ENCODE assay signal across 23 cellular contexts in genomic region chr2:199869227-199869541, GRCh38. TPM values are rescaled to one million over a fixed set of nuclear protein-coding genes. Genes with fewer than 3 reads are reported as not detected.
"Had no signal": no experiment of that assay in that cellular context is flagged by ENCODE, and none has a peak within 500 bp of the region (broad histone marks: within the 10 kb centered on the region; RNA-seq: fewer than 3 reads in every experiment).

No MANE protein-coding gene starts in this region.

- H3K36me3 ChIP-seq: colonic mucosa, heart left ventricle, lower lobe of right lung, thyroid gland had no signal

- H3K27ac ChIP-seq: colonic mucosa, dorsolateral prefrontal cortex, epithelial cell of prostate, heart left ventricle, lower lobe of right lung, thyroid gland had no signal

- DNase-seq: activated CD4-positive, alpha-beta memory T cell treated with anti-CD3 and anti-CD28 coated beads for 36 hours; activated CD4-positive, alpha-beta T cell treated with anti-CD3 and anti-CD28 coated beads for 48 hours; activated CD4-positive, CD25-positive, alpha-beta regulatory T cell; activated effector memory CD4-positive, alpha-beta T cell treated with Interleukin-2 at 50 U/mL for 16 hours; activated naive CD4-positive, alpha-beta T cell treated with anti-CD3 and anti-CD28 coated beads for 36 hours; activated naive CD8-positive, alpha-beta T cell treated with anti-CD3 and anti-CD28 coated beads, Interleukin-2, amount 10 ng/mL, durations not matched to agents 7 days and 5 days; activated T-cell treated with anti-CD3 and anti-CD28 coated beads, Interleukin-2, amount 50 U/mL, for 72 hours; amniotic stem cell; colonic mucosa; dorsolateral prefrontal cortex; heart left ventricle; kidney; lower lobe of right lung; naive thymus-derived CD4-positive, alpha-beta T cell; stimulated activated CD4-positive, alpha-beta T cell treated with anti-CD3 and anti-CD28 coated beads, Interleukin-12 subunit alpha, Interleukin-12 subunit beta, amount 100 ng/mL, for 4 hours; substantia nigra; T1000; thyroid gland had no signal

- H3K9me3 Mint-ChIP-seq: activated naive CD8-positive, alpha-beta T cell treated with anti-CD3 and anti-CD28 coated beads, Interleukin-2, amount 10 ng/mL, durations not matched to agents 7 days and 5 days had no signal

- H3K4me3 ChIP-seq: colonic mucosa, dorsolateral prefrontal cortex, heart left ventricle, lower lobe of right lung, thyroid gland had no signal

- H3K27ac Mint-ChIP-seq: activated CD4-positive, alpha-beta memory T cell treated with anti-CD3 and anti-CD28 coated beads for 36 hours; activated naive CD4-positive, alpha-beta T cell treated with anti-CD3 and anti-CD28 coated beads for 36 hours; activated naive CD8-positive, alpha-beta T cell treated with anti-CD3 and anti-CD28 coated beads, Interleukin-2, amount 10 ng/mL, durations not matched to agents 7 days and 5 days; activated T-cell treated with anti-CD3 and anti-CD28 coated beads, Interleukin-2, amount 50 U/mL, for 72 hours; naive thymus-derived CD4-positive, alpha-beta T cell; progenitor cell of endocrine pancreas; stimulated activated naive CD8-positive, alpha-beta T cell treated with anti-CD3 and anti-CD28 coated beads, Interleukin-15, Interleukin-2, amounts not matched to agents 100 ng/mL and 50 ng/mL, for 24 hours had no signal

- H3K9me3 ChIP-seq: colonic mucosa, thyroid gland had no signal

- ATAC-seq: activated T-cell treated with anti-CD3 and anti-CD28 coated beads, Interleukin-2, amount 50 U/mL, for 72 hours; heart left ventricle; left lobe of liver; lower lobe of right lung; naive thymus-derived CD4-positive, alpha-beta T cell had no signal

- H3K4me1 ChIP-seq: colonic mucosa, heart left ventricle, lower lobe of right lung, thyroid gland had no signal

- H3K36me3 Mint-ChIP-seq: activated naive CD8-positive, alpha-beta T cell treated with anti-CD3 and anti-CD28 coated beads, Interleukin-2, amount 10 ng/mL, durations not matched to agents 7 days and 5 days had no signal

- H3K27me3 Mint-ChIP-seq: progenitor cell of endocrine pancreas had no signal

- H3K4me1 Mint-ChIP-seq: activated naive CD8-positive, alpha-beta T cell treated with anti-CD3 and anti-CD28 coated beads, Interleukin-2, amount 10 ng/mL, durations not matched to agents 7 days and 5 days; naive thymus-derived CD4-positive, alpha-beta T cell had no signal

- H3K4me3 Mint-ChIP-seq: activated CD4-positive, alpha-beta memory T cell treated with anti-CD3 and anti-CD28 coated beads for 36 hours; activated naive CD4-positive, alpha-beta T cell treated with anti-CD3 and anti-CD28 coated beads for 36 hours; activated naive CD8-positive, alpha-beta T cell treated with anti-CD3 and anti-CD28 coated beads, Interleukin-2, amount 10 ng/mL, durations not matched to agents 7 days and 5 days; activated T-cell treated with anti-CD3 and anti-CD28 coated beads, Interleukin-2, amount 50 U/mL, for 72 hours; naive thymus-derived CD4-positive, alpha-beta T cell; stimulated activated naive CD8-positive, alpha-beta T cell treated with anti-CD3 and anti-CD28 coated beads, Interleukin-15, Interleukin-2, amounts not matched to agents 100 ng/mL and 50 ng/mL, for 24 hours had no signal

- H3K27me3 ChIP-seq: colonic mucosa, thyroid gland had no signal

RNA-seq across cellular contexts. Expression of gene FTCDNL1, which starts 18.2 kb away (rescaled TPM):
- total RNA-seq: osteocyte had no signal
